Comparison of ENCODE assay signal across 9 cellular contexts in the genomic region with DNA sequence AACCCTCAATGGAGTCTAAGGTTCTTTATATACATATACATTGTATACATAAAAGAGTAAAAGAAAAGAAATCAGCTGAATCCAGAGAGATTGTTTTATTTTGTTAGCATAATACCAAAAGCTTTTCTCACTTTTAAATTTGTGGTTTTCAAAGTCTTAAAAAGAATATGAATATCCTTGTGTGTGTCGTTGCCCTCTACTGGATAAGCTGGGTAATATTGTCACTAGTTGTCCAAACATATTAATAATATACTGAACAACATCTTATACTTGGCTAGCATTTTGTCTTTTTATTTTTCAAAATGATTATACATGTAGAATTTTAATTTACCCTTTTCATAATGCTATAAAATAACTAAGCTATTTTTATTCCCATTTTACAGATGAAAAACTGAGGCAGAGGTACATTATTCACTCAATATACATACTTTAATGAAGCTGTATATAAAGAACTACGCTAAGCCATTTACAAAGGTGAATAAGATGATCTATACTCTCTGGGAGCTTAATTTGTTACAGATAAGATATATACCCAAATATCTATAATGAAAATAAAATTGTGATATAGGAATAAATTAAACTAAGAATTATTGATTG.
DNase-seq lines count a peak whose midpoint lies in the region; ATAC-seq and TF ChIP-seq lines count a peak whose summit lies in the region.
"Had no signal": no experiment of that assay in that cellular context is flagged by ENCODE, and none has a peak within 500 bp of the region (broad histone marks: within the 10 kb centered on the region; RNA-seq: fewer than 3 reads in every experiment).

No MANE protein-coding gene starts in this region.

- H3K4me1 ChIP-seq in uterus: no peaks in the 10 kb centered on the region

- H3K27me3 ChIP-seq in uterus: no peaks in the 10 kb centered on the region

- TF ChIP-seq CTCF in endothelial cell (IDR thresholded peaks at IDR 0.05; ENCODE audit: unreplicated experiment) (peak; percentile 72), uterus (IDR thresholded peaks at IDR 0.05) (no peak)

- H3K9me3 ChIP-seq in uterus: no peaks in the 10 kb centered on the region

- no peaks in the 10 kb centered on the region for H3K4me1 Mint-ChIP-seq in endothelial cell (ENCODE audit: unreplicated experiment)

- H3K36me3 Mint-ChIP-seq in endothelial cell (ENCODE audit: low read depth, unreplicated experiment): no peaks in the 10 kb centered on the region

- DNase-seq in NCI-H2107 treated with DMSO at 0.1 percent for 48 hours (lab: John Stamatoyannopoulos, UW; ENCODE audit: unreplicated experiment) (peak; percentile 5), NCI-H2107 (lab: John Stamatoyannopoulos, UW) (no peak), NCI-H69 (lab: John Stamatoyannopoulos, UW) (peak; percentile 44), endothelial cell (ENCODE audit: low spot score) (no peak), putamen (ENCODE audit: low spot score) (peak; percentile 6), uterus (no peak)
- DNase-seq: activated naive CD4-positive, alpha-beta T cell treated with anti-CD3 and anti-CD28 coated beads for 36 hours had no signal

- H3K9me3 Mint-ChIP-seq in endothelial cell (ENCODE audit: unreplicated experiment): no peaks in the 10 kb centered on the region

- H3K4me3 Mint-ChIP-seq in endothelial cell (ENCODE audit: unreplicated experiment): no peak overlapping the region
- H3K4me3 Mint-ChIP-seq: activated naive CD4-positive, alpha-beta T cell treated with anti-CD3 and anti-CD28 coated beads for 36 hours had no signal

- H3K27ac Mint-ChIP-seq in endothelial cell (ENCODE audit: unreplicated experiment): no peak overlapping the region
- H3K27ac Mint-ChIP-seq: activated naive CD4-positive, alpha-beta T cell treated with anti-CD3 and anti-CD28 coated beads for 36 hours had no signal

- no peak overlapping the region for H3K4me3 ChIP-seq in uterus

- no peak overlapping the region for H3K27ac ChIP-seq in uterus

- no peak for ATAC-seq in GM18858 (IDR thresholded peaks at IDR 0.05; ENCODE audit: unreplicated experiment)
- ATAC-seq in GM18870 (IDR thresholded peaks at IDR 0.05; ENCODE audit: unreplicated experiment): no peak

- H3K36me3 ChIP-seq in uterus: no peaks in the 10 kb centered on the region

- TF ChIP-seq POLR2A in uterus (IDR thresholded peaks at IDR 0.05): no peak

- peaks cover 2% of the 10 kb centered on the region for H3K27me3 Mint-ChIP-seq in endothelial cell (ENCODE audit: unreplicated experiment)

- intact Hi-C loops in uterus (cut with DNase I; ENCODE audit: low total_unique reads): no loop called here

Comparison
In these comparisons a context has a peak if more than half of its experiments do, and no peak if none do; other contexts are left out.
1. DNase-seq: peak in NCI-H2107 treated with DMSO at 0.1 percent for 48 hours (single experiment), NCI-H69 (single experiment) and putamen (single experiment); none in NCI-H2107 (single experiment), endothelial cell (single experiment) and uterus (0 of 2).